ENCODE assay signal across 24 cellular contexts in genomic region chr15:79960502-79961217, GRCh38. TPM values are rescaled to one million over a fixed set of nuclear protein-coding genes. Genes with fewer than 3 reads are reported as not detected.
DNase-seq lines count a peak whose midpoint lies in the region; ATAC-seq and TF ChIP-seq lines count a peak whose summit lies in the region.
"Had no signal": no experiment of that assay in that cellular context is flagged by ENCODE, and none has a peak within 500 bp of the region (broad histone marks: within the 10 kb centered on the region; RNA-seq: fewer than 3 reads in every experiment).

No MANE protein-coding gene starts in this region.

- H3K4me1 Mint-ChIP-seq in activated naive CD4-positive, alpha-beta T cell treated with anti-CD3 and anti-CD28 coated beads for 36 hours (ENCODE audit: low read depth) = peaks cover 45% of the 10 kb centered on the region
- H3K4me1 Mint-ChIP-seq: nephron had no signal

- DNase-seq in activated naive CD4-positive, alpha-beta T cell treated with anti-CD3 and anti-CD28 coated beads for 36 hours = no peak
- DNase-seq in activated naive CD4-positive, alpha-beta T cell (lab: John Stamatoyannopoulos, UW) = no peak
- no peak for DNase-seq in Panc1 (ENCODE audit: low read depth, low spot score)
- DNase-seq in hepatocyte (ENCODE audit: low spot score) = no peak
- DNase-seq in spleen = no peak
- no peak for DNase-seq in Peyer's patch
- DNase-seq in NCI-H1048 (lab: John Stamatoyannopoulos, UW) = no peak
- no peak for DNase-seq in hypothalamus (lab: John Stamatoyannopoulos, UW)
- DNase-seq: activated CD4-positive, alpha-beta T cell treated with anti-CD3 and anti-CD28 coated beads, Interleukin-2, amount 10 ng/mL, durations not matched to agents 7 days and 5 days; activated CD8-positive, alpha-beta memory T cell treated with anti-CD3 and anti-CD28 coated beads, Interleukin-2, amount 50 U/mL, for 4 hours; activated gamma-delta T cell treated with Interleukin-2 at 50 U/mL for 16 hours; effector memory CD4-positive, alpha-beta T cell; esophagus squamous epithelium; GM23248; heart left ventricle; NCI-H1694 treated with DMSO at 0.1 percent for 48 hours; NK-92 treated with Interleukin-12 subunit alpha and Interleukin-12 subunit beta, amount 100 ng/mL, for 24 hours; psoas muscle; stimulated activated CD4-positive, alpha-beta T cell treated with anti-CD3 and anti-CD28 coated beads, Interleukin-4, amount 100 ng/mL, for 4 hours had no signal

- H4K20me1 ChIP-seq in hepatocyte (ENCODE audit: insufficient read depth, poor library complexity, severe bottlenecking) = no peaks in the 10 kb centered on the region

- in situ Hi-C loops in Panc1 (cut with HindIII; ENCODE audit: low pct_unique_long_range_greater_than_20kb, low sequenced_read_pairs) = no loop called here

- H3K36me3 Mint-ChIP-seq in activated naive CD4-positive, alpha-beta T cell treated with anti-CD3 and anti-CD28 coated beads for 36 hours (ENCODE audit: low read depth) = peaks cover 39% of the 10 kb centered on the region

- no peaks in the 10 kb centered on the region for H3K79me2 ChIP-seq in hepatocyte

- CTCF ChIA-PET in activated naive CD4-positive, alpha-beta T cell treated with anti-CD3 and anti-CD28 coated beads for 36 hours (lab: Charles Lee) = interaction anchor here (1.2 kb wide), 1 partner anchor 32 kb away, joined by 3 read pairs; no protein-coding TSS in a partner anchor
- CTCF ChIA-PET in Panc1 (lab: Charles Lee) = no interaction called here

- H3K4me3 Mint-ChIP-seq in activated naive CD4-positive, alpha-beta T cell treated with anti-CD3 and anti-CD28 coated beads for 36 hours = no peak overlapping the region
- H3K4me3 Mint-ChIP-seq: activated CD4-positive, alpha-beta T cell treated with anti-CD3 and anti-CD28 coated beads, Interleukin-2, amount 10 ng/mL, durations not matched to agents 7 days and 5 days; nephron had no signal

- peak overlapping the region; percentile 41 for H3K27ac ChIP-seq in Panc1 (ENCODE audit: low read length)
- H3K27ac ChIP-seq in hepatocyte = peak overlapping the region; percentile 11
- H3K27ac ChIP-seq in spleen = peak overlapping the region in 6 of 8 donors; percentile 66 to 86 (median 71)
- no peak overlapping the region for H3K27ac ChIP-seq in Peyer's patch
- H3K27ac ChIP-seq: BLaER1 treated with 17β-estradiol and CSF1 and Interleukin-3, amounts not matched to agents 10 nM and 100 nM; esophagus squamous epithelium; GM23248; psoas muscle; vagina had no signal

- H3K9me2 ChIP-seq in hepatocyte (replicated peaks; ENCODE audit: insufficient read depth) = no peaks in the 10 kb centered on the region

- intact Hi-C loops in activated naive CD4-positive, alpha-beta T cell treated with anti-CD3 and anti-CD28 coated beads for 36 hours (cut with micrococcal nuclease) = no loop called here
- intact Hi-C loops in Panc1 (cut with micrococcal nuclease; ENCODE audit: unreplicated experiment) (no loop called here), spleen (cut with DNase I; ENCODE audit: low total_unique reads) (no loop called here)

- H3K4me1 ChIP-seq in Panc1 (ENCODE audit: control insufficient read depth, insufficient read depth, low read length) (peaks cover 7% of the 10 kb centered on the region; the same call in 1 of the 2 replicates), hepatocyte (ENCODE audit: insufficient read depth) (no peaks in the 10 kb centered on the region), spleen (peaks cover 0 to 62% (median 17%) of the 10 kb centered on the region in 6 donors), Peyer's patch (no peaks in the 10 kb centered on the region)
- H3K4me1 ChIP-seq: esophagus squamous epithelium, psoas muscle, vagina had no signal

- no peaks in the 10 kb centered on the region for H3K9me3 Mint-ChIP-seq in activated naive CD4-positive, alpha-beta T cell treated with anti-CD3 and anti-CD28 coated beads for 36 hours
- H3K9me3 Mint-ChIP-seq: nephron had no signal

- no TSS peak for BruUV-seq in Panc1 (replicated peaks; lab: Mats Ljungman, UMichigan)

- no peaks in the 10 kb centered on the region for H3K27me3 Mint-ChIP-seq in activated naive CD4-positive, alpha-beta T cell treated with anti-CD3 and anti-CD28 coated beads for 36 hours (ENCODE audit: low read depth)
- H3K27me3 Mint-ChIP-seq: activated CD4-positive, alpha-beta T cell treated with anti-CD3 and anti-CD28 coated beads, Interleukin-2, amount 10 ng/mL, durations not matched to agents 7 days and 5 days had no signal

- ATAC-seq in Panc1 = 0 out of 2 replicates have a peak, but pooled peaks have one; percentile 17
- ATAC-seq: heart left ventricle, psoas muscle had no signal

- H3K36me3 ChIP-seq in Panc1 (ENCODE audit: control insufficient read depth, insufficient read depth, low read length) = no peaks in the 10 kb centered on the region
- no peaks in the 10 kb centered on the region for H3K36me3 ChIP-seq in hepatocyte (replicated peaks; ENCODE audit: insufficient read depth, low read depth)
- H3K36me3 ChIP-seq in spleen = peaks cover 0 to 22% (median 0%) of the 10 kb centered on the region in 6 donors
- H3K36me3 ChIP-seq in Peyer's patch = no peaks in the 10 kb centered on the region
- H3K36me3 ChIP-seq: esophagus squamous epithelium, heart left ventricle, vagina had no signal

- H3K4me2 ChIP-seq in hepatocyte = no peak overlapping the region
- H3K4me2 ChIP-seq: BLaER1 treated with 17β-estradiol and CSF1 and Interleukin-3, amounts not matched to agents 10 nM and 100 nM; smooth muscle cell had no signal

- POLR2A ChIA-PET in Panc1 (lab: Charles Lee) = interaction anchor here (0.6 kb wide), 1 partner anchor 36 kb away, joined by 3 read pairs; no protein-coding TSS in a partner anchor

- no peak for TF ChIP-seq CTCF in Panc1 (IDR thresholded peaks at IDR 0.05)
- TF ChIP-seq CTCF in hepatocyte (IDR thresholded peaks at IDR 0.05; ENCODE audit: poor library complexity) = no peak
- TF ChIP-seq CTCF in spleen (IDR thresholded peaks at IDR 0.05 in 8 of 11, conservative IDR thresholded peaks at IDR 0.05 in 3 of 11) = no peak
- TF ChIP-seq CTCF in Peyer's patch (IDR thresholded peaks at IDR 0.05) = no peak

- H3K27me3 ChIP-seq in Panc1 (ENCODE audit: control insufficient read depth, insufficient read depth, low read length) (no peaks in the 10 kb centered on the region), hepatocyte (no peaks in the 10 kb centered on the region), spleen (replicated peaks in 1 of 7) (no peaks in the 10 kb centered on the region), Peyer's patch (no peaks in the 10 kb centered on the region)
- H3K27me3 ChIP-seq: BLaER1 treated with 17β-estradiol and CSF1 and Interleukin-3, amounts not matched to agents 10 nM and 100 nM; esophagus squamous epithelium; heart left ventricle; vagina had no signal

- 80% methylated on average over 10 of the region's 10 CpGs for WGBS in hepatocyte (ENCODE audit: low lambda C conversion rate, missing lambda C conversion rate)
- whole genome bisulfite sequencing in spleen, 5 donors = 70 to 81% (median 77%) methylated on average over 10 of the region's 10 CpGs

- H2AFZ ChIP-seq in hepatocyte = no peak overlapping the region
- H2AFZ ChIP-seq: GM23248 had no signal

- TF ChIP-seq POLR2A in spleen (IDR thresholded peaks at IDR 0.05) (no peak), Peyer's patch (IDR thresholded peaks at IDR 0.05) (no peak)

- H3K27ac Mint-ChIP-seq in activated naive CD4-positive, alpha-beta T cell treated with anti-CD3 and anti-CD28 coated beads for 36 hours = peak overlapping the region; percentile 5
- H3K27ac Mint-ChIP-seq: activated CD4-positive, alpha-beta T cell treated with anti-CD3 and anti-CD28 coated beads, Interleukin-2, amount 10 ng/mL, durations not matched to agents 7 days and 5 days had no signal

- H3K9me3 ChIP-seq in Panc1 (ENCODE audit: control insufficient read depth, insufficient read depth, low read depth, low read length) (no peaks in the 10 kb centered on the region), hepatocyte (ENCODE audit: low read depth) (no peaks in the 10 kb centered on the region), spleen (no peaks in the 10 kb centered on the region), Peyer's patch (no peaks in the 10 kb centered on the region)
- H3K9me3 ChIP-seq: esophagus squamous epithelium, heart left ventricle, psoas muscle, vagina had no signal

- H3K4me3 ChIP-seq in Panc1 (ENCODE audit: low read depth in 2 of 2, low read length in 2 of 2) = 0 out of 4 replicates have a peak overlapping the region, but pooled peaks of 1 of the 2 experiments have one; percentile 6
- H3K4me3 ChIP-seq in hepatocyte = no peak overlapping the region
- peak overlapping the region in 1 of 8 donors; percentile 6 for H3K4me3 ChIP-seq in spleen
- H3K4me3 ChIP-seq in Peyer's patch = no peak overlapping the region
- H3K4me3 ChIP-seq: BLaER1 treated with 17β-estradiol and CSF1 and Interleukin-3, amounts not matched to agents 10 nM and 100 nM; esophagus squamous epithelium; GM23248; heart left ventricle; psoas muscle; smooth muscle cell; vagina had no signal

RNA-seq across cellular contexts. Expression of gene BCL2A1, which starts 10.3 kb away (rescaled TPM):
- 10 to 100 TPM; 79.1 to 88.7 TPM for total RNA-seq in activated naive CD4-positive, alpha-beta T cell treated with anti-CD3 and anti-CD28 coated beads for 36 hours
- total RNA-seq in Panc1 (2021; ENCODE audit: unreplicated experiment) (4.7 TPM), hepatocyte (7.8 and 9.9 TPM in 2 replicates), spleen (100 to 1,000 TPM in 2 of 7 donors, 10 to 100 TPM in 5; 34.4 to 180 (median 69.7) TPM), Peyer's patch (10 to 100 TPM in 1 of 4 donors, 1 to 10 TPM in 1, not detected in 2; 3.8 to 21.5 TPM)
- 0.52 TPM for polyA plus RNA-seq in Panc1 (2012; ENCODE audit: insufficient read length)
- polyA plus RNA-seq in hepatocyte (8.4 and 11.1 TPM in 2 replicates), spleen (10 to 100 TPM; 47.2 to 55.5 (median 52.9) TPM)
- total RNA-seq: A673, GM23248 had no signal

Comparison
In these comparisons a context has a peak if more than half of its experiments do, and no peak if none do; other contexts are left out.
1. H3K27ac ChIP-seq: peak in Panc1 (single experiment), hepatocyte (single experiment) and spleen (6 of 8); none in Peyer's patch (0 of 4).